38 cellular contexts compared by ENCODE assay signal in genomic region chr10:90650858-90651257, GRCh38.
"Had no signal": no experiment of that assay in that cellular context is flagged by ENCODE, and none has a peak within 500 bp of the region (broad histone marks: within the 10 kb centered on the region; RNA-seq: fewer than 3 reads in every experiment).

No MANE protein-coding gene starts in this region.

- H3K4me1 ChIP-seq: adrenal gland, ascending aorta, body of pancreas, breast epithelium had no signal

- H3K27me3 Mint-ChIP-seq: activated naive CD4-positive, alpha-beta T cell treated with anti-CD3 and anti-CD28 coated beads, Interleukin-2, amount 10 ng/mL, durations not matched to agents 7 days and 5 days; brain; central memory CD8-positive, alpha-beta T cell had no signal

- H3K4me3 Mint-ChIP-seq: activated naive CD4-positive, alpha-beta T cell treated with anti-CD3 and anti-CD28 coated beads for 36 hours; activated naive CD4-positive, alpha-beta T cell treated with anti-CD3 and anti-CD28 coated beads, Interleukin-2, amount 10 ng/mL, durations not matched to agents 7 days and 5 days; activated naive CD4-positive, alpha-beta T cell treated with anti-CD3 and anti-CD28 coated beads, Interleukin-2, amount 50 U/mL, for 24 hours; activated naive CD8-positive, alpha-beta T cell; activated naive CD8-positive, alpha-beta T cell treated with anti-CD3 and anti-CD28 coated beads for 36 hours; activated naive CD8-positive, alpha-beta T cell treated with anti-CD3 and anti-CD28 coated beads, Interleukin-2, amount 10 ng/mL, durations not matched to agents 7 days and 5 days; activated naive CD8-positive, alpha-beta T cell treated with anti-CD3 and anti-CD28 coated beads, Interleukin-2, amount 50 U/mL, for 24 hours; activated T-cell treated with anti-CD3 and anti-CD28 coated beads, Interleukin-2, amount 50 U/mL, for 24 hours; activated T-cell treated with anti-CD3 and anti-CD28 coated beads, Interleukin-2, amount 50 U/mL, for 4 hours; activated T-cell treated with anti-CD3 and anti-CD28 coated beads, Interleukin-2, amount 50 U/mL, for 72 hours; activated T-helper 1 cell treated with anti-CD3 and anti-CD28 coated beads, Interleukin-12 subunit alpha, Interleukin-12 subunit beta, Interleukin-2, Interleukin-4 antibody, amounts not matched to agents 30 ng/mL and 10 ng/mL and 1 ng/mL, durations not matched to agents 14 hours and 24 hours and 36 hours; activated T-helper 17 cell treated with anti-CD3 and anti-CD28 coated beads, Interleukin-2, amount 50 U/mL, for 72 hours; brain; central memory CD8-positive, alpha-beta T cell had no signal

- H3K27me3 ChIP-seq: adrenal gland, ascending aorta, body of pancreas, brain microvascular endothelial cell, breast epithelium, cardiac muscle cell had no signal

- H3K27ac ChIP-seq: adrenal gland, ascending aorta, body of pancreas, brain microvascular endothelial cell, breast epithelium, cardiac muscle cell had no signal

- H3K4me1 Mint-ChIP-seq: activated naive CD4-positive, alpha-beta T cell treated with anti-CD3 and anti-CD28 coated beads, Interleukin-2, amount 10 ng/mL, durations not matched to agents 7 days and 5 days; activated naive CD4-positive, alpha-beta T cell treated with anti-CD3 and anti-CD28 coated beads, Interleukin-2, amount 50 U/mL, for 24 hours; activated naive CD8-positive, alpha-beta T cell treated with anti-CD3 and anti-CD28 coated beads for 36 hours; activated naive CD8-positive, alpha-beta T cell treated with anti-CD3 and anti-CD28 coated beads, Interleukin-2, amount 10 ng/mL, durations not matched to agents 7 days and 5 days; activated naive CD8-positive, alpha-beta T cell treated with anti-CD3 and anti-CD28 coated beads, Interleukin-2, amount 50 U/mL, for 24 hours; activated T-helper 17 cell treated with anti-CD3 and anti-CD28 coated beads, Interleukin-2, amount 50 U/mL, for 72 hours; brain; central memory CD8-positive, alpha-beta T cell had no signal

- H3K9me3 Mint-ChIP-seq: activated naive CD8-positive, alpha-beta T cell treated with anti-CD3 and anti-CD28 coated beads, Interleukin-2, amount 50 U/mL, for 24 hours; activated T-cell treated with anti-CD3 and anti-CD28 coated beads, Interleukin-2, amount 50 U/mL, for 24 hours; activated T-cell treated with anti-CD3 and anti-CD28 coated beads, Interleukin-2, amount 50 U/mL, for 4 hours; activated T-helper 2 cell treated with anti-CD3 and anti-CD28 coated beads, Interferon-gamma antibody, Interleukin-2, Interleukin-4, amounts not matched to agents 10 μg/mL and 5 μg/mL and 100 μg/mL, durations not matched to agents 14 hours and 24 hours and 36 hours had no signal

- H3K4me3 ChIP-seq: adrenal gland, ascending aorta, body of pancreas, breast epithelium, cardiac muscle cell had no signal

- H3K36me3 ChIP-seq: adrenal gland, ascending aorta, brain microvascular endothelial cell, breast epithelium, cardiac muscle cell had no signal

- DNase-seq: activated effector memory CD4-positive, alpha-beta T cell treated with anti-CD3 and anti-CD28 coated beads, Interleukin-2, amount 50 U/mL, for 16 hours; activated effector memory CD4-positive, alpha-beta T cell treated with Interleukin-2 at 50 U/mL for 16 hours; activated gamma-delta T cell; activated gamma-delta T cell treated with Interleukin-2 at 50 U/mL for 16 hours; activated naive CD4-positive, alpha-beta T cell; activated naive CD4-positive, alpha-beta T cell treated with anti-CD3 and anti-CD28 coated beads for 36 hours; activated naive CD4-positive, alpha-beta T cell treated with anti-CD3 and anti-CD28 coated beads, Interleukin-2, amount 10 ng/mL, durations not matched to agents 7 days and 5 days; activated naive CD4-positive, alpha-beta T cell treated with anti-CD3 and anti-CD28 coated beads, Interleukin-2, amount 50 U/mL, for 16 hours; activated naive CD4-positive, alpha-beta T cell treated with Interleukin-2 at 50 U/mL for 16 hours; activated naive CD8-positive, alpha-beta T cell treated with anti-CD3 and anti-CD28 coated beads for 36 hours; activated naive CD8-positive, alpha-beta T cell treated with anti-CD3 and anti-CD28 coated beads, Interleukin-2, amount 10 ng/mL, durations not matched to agents 7 days and 5 days; activated naive CD8-positive, alpha-beta T cell treated with anti-CD3 and anti-CD28 coated beads, Interleukin-2, amount 50 U/mL, for 24 hours; activated T-cell treated with anti-CD3 and anti-CD28 coated beads, Interleukin-2, amount 50 U/mL, for 1 hour; activated T-cell treated with anti-CD3 and anti-CD28 coated beads, Interleukin-2, amount 50 U/mL, for 24 hours; activated T-cell treated with anti-CD3 and anti-CD28 coated beads, Interleukin-2, amount 50 U/mL, for 4 hours; activated T-cell treated with anti-CD3 and anti-CD28 coated beads, Interleukin-2, amount 50 U/mL, for 48 hours; activated T-cell treated with anti-CD3 and anti-CD28 coated beads, Interleukin-2, amount 50 U/mL, for 72 hours; adrenal gland; amniotic stem cell; amygdala; anterior cingulate cortex; aorta; body of pancreas; brain microvascular endothelial cell; caudate nucleus; central memory CD4-positive, alpha-beta T cell; cerebellar nuclear complex had no signal

- H3K9me3 ChIP-seq: adrenal gland, ascending aorta, body of pancreas, breast epithelium had no signal

- H3K36me3 Mint-ChIP-seq: activated naive CD4-positive, alpha-beta T cell treated with anti-CD3 and anti-CD28 coated beads, Interleukin-2, amount 10 ng/mL, durations not matched to agents 7 days and 5 days; activated naive CD4-positive, alpha-beta T cell treated with anti-CD3 and anti-CD28 coated beads, Interleukin-2, amount 50 U/mL, for 24 hours; activated naive CD4-positive, alpha-beta T cell treated with anti-CD3 and anti-CD28 coated beads, Interleukin-2, amount 50 U/mL, for 72 hours; activated naive CD8-positive, alpha-beta T cell; activated naive CD8-positive, alpha-beta T cell treated with anti-CD3 and anti-CD28 coated beads for 36 hours; activated naive CD8-positive, alpha-beta T cell treated with anti-CD3 and anti-CD28 coated beads, Interleukin-2, amount 10 ng/mL, durations not matched to agents 7 days and 5 days; brain had no signal

- H3K27ac Mint-ChIP-seq: activated naive CD4-positive, alpha-beta T cell treated with anti-CD3 and anti-CD28 coated beads for 36 hours; activated naive CD4-positive, alpha-beta T cell treated with anti-CD3 and anti-CD28 coated beads, Interleukin-2, amount 10 ng/mL, durations not matched to agents 7 days and 5 days; activated naive CD4-positive, alpha-beta T cell treated with anti-CD3 and anti-CD28 coated beads, Interleukin-2, amount 50 U/mL, for 24 hours; activated naive CD4-positive, alpha-beta T cell treated with anti-CD3 and anti-CD28 coated beads, Interleukin-2, amount 50 U/mL, for 72 hours; activated naive CD8-positive, alpha-beta T cell; activated naive CD8-positive, alpha-beta T cell treated with anti-CD3 and anti-CD28 coated beads for 36 hours; activated naive CD8-positive, alpha-beta T cell treated with anti-CD3 and anti-CD28 coated beads, Interleukin-2, amount 10 ng/mL, durations not matched to agents 7 days and 5 days; activated naive CD8-positive, alpha-beta T cell treated with anti-CD3 and anti-CD28 coated beads, Interleukin-2, amount 50 U/mL, for 24 hours; activated T-cell treated with anti-CD3 and anti-CD28 coated beads, Interleukin-2, amount 50 U/mL, for 24 hours; activated T-cell treated with anti-CD3 and anti-CD28 coated beads, Interleukin-2, amount 50 U/mL, for 72 hours; activated T-helper 1 cell treated with anti-CD3 and anti-CD28 coated beads, Interleukin-12 subunit alpha, Interleukin-12 subunit beta, Interleukin-2, Interleukin-4 antibody, amounts not matched to agents 30 ng/mL and 10 ng/mL and 1 ng/mL, durations not matched to agents 14 hours and 24 hours and 36 hours; activated T-helper 17 cell treated with anti-CD3 and anti-CD28 coated beads, Interleukin-2, amount 50 U/mL, for 72 hours; activated T-helper 2 cell treated with anti-CD3 and anti-CD28 coated beads, Interferon-gamma antibody, Interleukin-2, Interleukin-4, amounts not matched to agents 10 μg/mL and 5 μg/mL and 100 μg/mL, durations not matched to agents 14 hours and 24 hours and 36 hours; brain had no signal

- ATAC-seq: activated naive CD4-positive, alpha-beta T cell treated with anti-CD3 and anti-CD28 coated beads, Interleukin-2, amount 50 U/mL, for 72 hours; activated naive CD8-positive, alpha-beta T cell treated with anti-CD3 and anti-CD28 coated beads, Interleukin-2, amount 50 U/mL, for 24 hours; activated T-cell treated with anti-CD3 and anti-CD28 coated beads, Interleukin-2, amount 50 U/mL, for 4 hours; activated T-cell treated with anti-CD3 and anti-CD28 coated beads, Interleukin-2, amount 50 U/mL, for 72 hours; activated T-helper 17 cell treated with anti-CD3 and anti-CD28 coated beads, Interleukin-2, amount 50 U/mL, for 72 hours; body of pancreas had no signal
